22 cellular contexts compared by ENCODE assay signal in the genomic region with DNA sequence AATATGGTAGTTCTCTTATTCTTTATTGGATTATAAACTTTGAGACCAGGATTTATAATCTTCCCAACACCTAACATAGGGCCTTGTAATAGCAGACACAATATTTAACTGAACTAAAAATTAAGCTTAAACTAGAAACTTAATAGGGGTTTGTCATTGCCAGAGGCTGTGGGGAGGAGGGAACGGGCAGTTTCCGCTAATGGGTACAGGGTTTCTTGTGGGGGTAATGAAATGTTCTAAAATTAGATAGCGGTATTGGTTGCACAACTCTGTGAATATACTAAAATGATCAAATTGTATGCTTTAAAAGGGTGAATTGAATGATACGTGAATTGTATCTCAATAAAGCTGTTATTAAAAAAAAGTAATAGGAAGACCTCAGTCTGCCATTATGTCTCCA.
"Had no signal": no experiment of that assay in that cellular context is flagged by ENCODE, and none has a peak within 500 bp of the region (broad histone marks: within the 10 kb centered on the region; RNA-seq: fewer than 3 reads in every experiment).

No MANE protein-coding gene starts in this region.

- H3K27ac Mint-ChIP-seq: activated CD8-positive, alpha-beta T cell treated with anti-CD3 and anti-CD28 coated beads for 36 hours; activated T-helper 17 cell treated with anti-CD3 and anti-CD28 coated beads, Interleukin-2, amount 50 U/mL, for 72 hours; T-cell had no signal

- H3K4me3 ChIP-seq: breast epithelium, esophagus squamous epithelium, hepatocyte, lower lobe of right lung had no signal

- H3K36me3 ChIP-seq: breast epithelium had no signal

- H3K9me3 ChIP-seq: breast epithelium, esophagus squamous epithelium, lower lobe of right lung, neutrophil had no signal

- H3K27me3 ChIP-seq: breast epithelium, esophagus squamous epithelium, hepatocyte, neutrophil had no signal

- H3K27ac ChIP-seq: breast epithelium, esophagus squamous epithelium, lower lobe of right lung, neutrophil, parathyroid adenoma had no signal

- DNase-seq: activated CD4-positive, alpha-beta T cell treated with anti-CD3 and anti-CD28 coated beads for 48 hours; activated CD4-positive, CD25-positive, alpha-beta regulatory T cell; activated CD8-positive, alpha-beta T cell treated with anti-CD3 and anti-CD28 coated beads for 36 hours; activated naive CD4-positive, alpha-beta T cell treated with anti-CD3 and anti-CD28 coated beads, Interleukin-2, amount 50 U/mL, for 16 hours; activated T-cell treated with anti-CD3 and anti-CD28 coated beads, Interleukin-2, amount 50 U/mL, for 1 hour; cerebellar nuclear complex; effector memory CD8-positive, alpha-beta T cell; esophagus squamous epithelium; left colon; lower lobe of right lung; naive thymus-derived CD8-positive, alpha-beta T cell; stimulated activated CD4-positive, alpha-beta T cell treated with anti-CD3 and anti-CD28 coated beads, Interleukin-12 subunit alpha, Interleukin-12 subunit beta, amount 100 ng/mL, for 4 hours; stimulated activated CD4-positive, alpha-beta T cell treated with anti-CD3 and anti-CD28 coated beads, Interleukin-1b, Interleukin-23, amount 100 ng/mL, for 48 hours; stimulated activated CD8-positive, alpha-beta memory T cell treated with anti-CD3 and anti-CD28 coated beads, Interleukin-4, amount 100 ng/mL, for 48 hours; stimulated activated naive CD4-positive, alpha-beta T cell; T-cell; T-helper 9 cell had no signal

- H2AFZ ChIP-seq: hepatocyte, parathyroid adenoma had no signal

- H3K4me3 Mint-ChIP-seq: activated CD8-positive, alpha-beta T cell treated with anti-CD3 and anti-CD28 coated beads for 36 hours; activated T-helper 17 cell treated with anti-CD3 and anti-CD28 coated beads, Interleukin-2, amount 50 U/mL, for 72 hours; effector memory CD8-positive, alpha-beta T cell; naive thymus-derived CD8-positive, alpha-beta T cell; T-cell had no signal

- H3K9ac ChIP-seq: parathyroid adenoma had no signal

- H3K4me1 Mint-ChIP-seq: activated T-helper 17 cell treated with anti-CD3 and anti-CD28 coated beads, Interleukin-2, amount 50 U/mL, for 72 hours had no signal

- ATAC-seq: activated CD8-positive, alpha-beta T cell treated with anti-CD3 and anti-CD28 coated beads for 36 hours; activated T-helper 17 cell treated with anti-CD3 and anti-CD28 coated beads, Interleukin-2, amount 50 U/mL, for 72 hours; effector memory CD8-positive, alpha-beta T cell; left colon; lower lobe of right lung; naive thymus-derived CD8-positive, alpha-beta T cell; T-cell had no signal

- H3K4me2 ChIP-seq: hepatocyte had no signal

- H3K9me3 Mint-ChIP-seq: activated CD8-positive, alpha-beta T cell treated with anti-CD3 and anti-CD28 coated beads for 36 hours; activated T-helper 17 cell treated with anti-CD3 and anti-CD28 coated beads, Interleukin-2, amount 50 U/mL, for 72 hours; effector memory CD8-positive, alpha-beta T cell; naive thymus-derived CD8-positive, alpha-beta T cell; T-cell had no signal

- H3K27me3 Mint-ChIP-seq: activated CD8-positive, alpha-beta T cell treated with anti-CD3 and anti-CD28 coated beads for 36 hours; activated T-helper 17 cell treated with anti-CD3 and anti-CD28 coated beads, Interleukin-2, amount 50 U/mL, for 72 hours; effector memory CD8-positive, alpha-beta T cell; naive thymus-derived CD8-positive, alpha-beta T cell; T-cell had no signal
